1 cellular context compared by ENCODE assay signal in genomic region chr16:66516808-66517585, GRCh38.
TF ChIP-seq lines count a peak whose summit lies in the region.

No MANE protein-coding gene starts in this region.

TF ChIP-seq in K562, 482 proteins besides CTCF, POLR2A, EP300 and RAD21 (continued from another document and continues in another):
- TF ChIP-seq HINFP (tag; conservative IDR thresholded peaks at IDR 0.05; ENCODE audit: low read depth) (no peak), PML (IDR thresholded peaks at IDR 0.05; ENCODE audit: low read length) (peak; percentile 51; the same call in 1 of the 2 replicates), NFRKB (IDR thresholded peaks at IDR 0.05; ENCODE audit: low read depth) (peak; percentile 67; the same call in 1 of the 2 replicates), MCM7 (IDR thresholded peaks at IDR 0.05) (no peak), MEF2D (tag; conservative IDR thresholded peaks at IDR 0.05; ENCODE audit: low read depth) (0 out of 2 replicates have a peak, but pooled peaks have one; percentile 25), TAF1 (IDR thresholded peaks at IDR 0.05; ENCODE audit: control insufficient read depth, extremely low read depth, insufficient read depth, low read length, severe bottlenecking) (peak; percentile 49), SIRT6 (IDR thresholded peaks at IDR 0.05; ENCODE audit: low read depth, low read length) (no peak), SRSF7 (optimal IDR thresholded peaks at IDR 0.05; ENCODE audit: low read depth, low read length) (no peak), HDAC1 (IDR thresholded peaks at IDR 0.05) (peak in 1 of 2 experiments; percentile 82; a peak in 2 of 4 replicates), ZNF639 (CRISPR knock-in tag; conservative IDR thresholded peaks at IDR 0.05 in 1 of 2, IDR thresholded peaks at IDR 0.05 in 1 of 2) (peak in 1 of 2 experiments; percentile 67; a peak in 2 of 4 replicates), ZNF217 (CRISPR knock-in tag; IDR thresholded peaks at IDR 0.05) (no peak), NFYB (IDR thresholded peaks at IDR 0.05; ENCODE audit: extremely low read depth, insufficient read length) (no peak), CREM (IDR thresholded peaks at IDR 0.05; ENCODE audit: low read depth) (0 out of 2 replicates have a peak, but pooled peaks have one; percentile 47), HCFC1 (IDR thresholded peaks at IDR 0.05; ENCODE audit: low read depth, low read length) (0 out of 2 replicates have a peak, but pooled peaks have one; percentile 28), TCF3 (CRISPR knock-in tag; IDR thresholded peaks at IDR 0.05) (peak; percentile 59), HDAC8 (tag; IDR thresholded peaks at IDR 0.05) (peak; percentile 65; the same call in 1 of the 2 replicates), NR2C2 (CRISPR knock-in tag; IDR thresholded peaks at IDR 0.05) (peak; percentile 72), NR2C2 (tag; IDR thresholded peaks at IDR 0.05) (peak; percentile 96), E4F1 (CRISPR knock-in tag; IDR thresholded peaks at IDR 0.05; ENCODE audit: borderline replicate concordance) (no peak), TFAP4 (CRISPR knock-in tag; IDR thresholded peaks at IDR 0.05; ENCODE audit: borderline replicate concordance) (peak; percentile 68; the same call in 1 of the 2 replicates), VEZF1 (CRISPR knock-in tag; IDR thresholded peaks at IDR 0.05) (peak; percentile 94), SRF (CRISPR knock-in tag; IDR thresholded peaks at IDR 0.05) (peak; percentile 71 to 91; a peak in 3 of 4 replicates), ZFX (CRISPR knock-in tag; IDR thresholded peaks at IDR 0.05) (peak; percentile 67), NFE2 (IDR thresholded peaks at IDR 0.05; ENCODE audit: low read depth) (peak; percentile 67; the same call in 1 of the 2 replicates), ZBTB11 (CRISPR knock-in tag; IDR thresholded peaks at IDR 0.05) (peak in 1 of 3 experiments; percentile 76; a peak in 2 of 6 replicates), PHF20 (IDR thresholded peaks at IDR 0.05; ENCODE audit: partially characterized antibody) (peak; percentile 19), NCOA6 (IDR thresholded peaks at IDR 0.05) (no peak), FOXJ2 (tag; IDR thresholded peaks at IDR 0.05) (0 out of 2 replicates have a peak, but pooled peaks have one; percentile 41), E2F6 (IDR thresholded peaks at IDR 0.05; ENCODE audit: borderline replicate concordance in 1 of 2, extremely low read depth in 1 of 2, insufficient read depth in 1 of 2, insufficient read length in 1 of 2, low read depth in 1 of 2, low read length in 1 of 2, poor library complexity in 1 of 2, severe bottlenecking in 1 of 2) (peak; percentile 35 to 50), ZBTB2 (IDR thresholded peaks at IDR 0.05) (0 out of 2 replicates have a peak, but pooled peaks have one; percentile 1), XRCC5 (IDR thresholded peaks at IDR 0.05; ENCODE audit: low read depth, low read length) (peak; percentile 3; the same call in 1 of the 2 replicates), ZEB2 (IDR thresholded peaks at IDR 0.05) (0 out of 2 replicates have a peak, but pooled peaks have one; percentile 38), RREB1 (CRISPR knock-in tag; IDR thresholded peaks at IDR 0.05) (no peak), HDAC2 (IDR thresholded peaks at IDR 0.05) (peak; percentile 50), PRPF4 (IDR thresholded peaks at IDR 0.05; ENCODE audit: insufficient read depth, low read depth, low read length, poor library complexity, severe bottlenecking) (no peak), FOXP4 (CRISPR knock-in tag; IDR thresholded peaks at IDR 0.05; ENCODE audit: borderline replicate concordance) (no peak)
